21 cellular contexts compared by ENCODE assay signal in genomic region chr5:38113456-38113855, GRCh38.
DNase-seq lines count a peak whose midpoint lies in the region; ATAC-seq, FAIRE-seq and TF ChIP-seq lines count a peak whose summit lies in the region.
"Had no signal": no experiment of that assay in that cellular context is flagged by ENCODE, and none has a peak within 500 bp of the region (broad histone marks: within the 10 kb centered on the region; RNA-seq: fewer than 3 reads in every experiment).

No MANE protein-coding gene starts in this region.

- H3K9me3 ChIP-seq in right atrium auricular region, result no peaks in the 10 kb centered on the region
- no peaks in the 10 kb centered on the region for H3K9me3 ChIP-seq in keratinocyte (ENCODE audit: control insufficient read depth, low read depth, low read length)
- H3K9me3 ChIP-seq in psoas muscle, result no peaks in the 10 kb centered on the region
- H3K9me3 ChIP-seq: BLaER1, Caco-2 had no signal

- FAIRE-seq in keratinocyte (lab: Jason Lieb, UNC), result peak; percentile 17
- FAIRE-seq: G401.6, GM12892, GM19239, H1 had no signal

- no peaks in the 10 kb centered on the region for H3K9me1 ChIP-seq in keratinocyte (ENCODE audit: control insufficient read depth, extremely low read depth, insufficient read depth, low read length)

- dilution Hi-C loops in keratinocyte (cut with MboI; ENCODE audit: extremely low pct_ligation_motif_present, low sequenced_read_pairs), result no loop called here

- no peak overlapping the region for H2AFZ ChIP-seq in keratinocyte (ENCODE audit: control insufficient read depth, low read length)
- H2AFZ ChIP-seq: GM23248 had no signal

- DNase-seq in right atrium auricular region (ENCODE audit: low spot score) (no peak), cardiac septum (ENCODE audit: low spot score) (no peak), keratinocyte (ENCODE audit: low read depth, low spot score) (no peak), psoas muscle (no peak), NCI-H748 (lab: John Stamatoyannopoulos, UW; ENCODE audit: unreplicated experiment) (no peak), medulla oblongata (ENCODE audit: extremely low spot score) (no peak)
- DNase-seq: Caco-2; CD4-positive, CD25-positive, alpha-beta regulatory T cell; CD8-positive, alpha-beta T cell; DMS153; DND-41; GM23248; H7; HCEC 1CT had no signal

- ATAC-seq in psoas muscle, result peak in 1 of 4 donors; percentile 25
- ATAC-seq in GM18909 (IDR thresholded peaks at IDR 0.05; ENCODE audit: poor library complexity, unreplicated experiment), result no peak
- ATAC-seq: CD8-positive, alpha-beta T cell had no signal

- intact Hi-C loops in cardiac septum (cut with DNase I), result no loop called here
- intact Hi-C loops in psoas muscle (cut with DNase I), result no loop called here

- H3K4me3 ChIP-seq in right atrium auricular region (no peak overlapping the region), keratinocyte (ENCODE audit: control insufficient read depth in 2 of 3, extremely low read depth in 1 of 3, insufficient read depth in 2 of 3, low read depth in 1 of 3, low read length in 3 of 3) (no peak overlapping the region), psoas muscle (no peak overlapping the region)
- H3K4me3 ChIP-seq: BLaER1, GM23248 had no signal

- H3K27me3 ChIP-seq in right atrium auricular region (no peaks in the 10 kb centered on the region), keratinocyte (ENCODE audit: control insufficient read depth, extremely low read depth, insufficient read depth, low read length) (no peaks in the 10 kb centered on the region), psoas muscle (ENCODE audit: insufficient read depth in 3 of 3, low read length in 2 of 3) (no peaks in the 10 kb centered on the region)
- H3K27me3 ChIP-seq: BLaER1 had no signal

- peak overlapping the region; percentile 4 to 68 for H3K27ac ChIP-seq in right atrium auricular region
- no peak overlapping the region for H3K27ac ChIP-seq in keratinocyte (ENCODE audit: control insufficient read depth, insufficient read depth, low read length)
- peak overlapping the region; percentile 60 for H3K27ac ChIP-seq in psoas muscle
- H3K27ac ChIP-seq: BLaER1, C4-2B, GM23248 had no signal

- no peaks in the 10 kb centered on the region for H4K20me1 ChIP-seq in keratinocyte (ENCODE audit: control insufficient read depth, extremely low read depth, insufficient read depth, low read length)
- H4K20me1 ChIP-seq: BLaER1 had no signal

- no peaks in the 10 kb centered on the region for H3K79me2 ChIP-seq in keratinocyte (ENCODE audit: control insufficient read depth, insufficient read depth, low read length)

- H3K4me1 ChIP-seq in right atrium auricular region (peaks cover 0 to 21% of the 10 kb centered on the region in 2 donors), keratinocyte (ENCODE audit: control insufficient read depth, extremely low read depth, insufficient read depth, low read length) (no peaks in the 10 kb centered on the region), psoas muscle (peaks cover 26% of the 10 kb centered on the region)
- H3K4me1 ChIP-seq: BLaER1 had no signal

- H3K9ac ChIP-seq in keratinocyte (ENCODE audit: control insufficient read depth, extremely low read depth, insufficient read depth, low read length), result no peak overlapping the region
- H3K9ac ChIP-seq: BLaER1, GM23248 had no signal

- no peaks in the 10 kb centered on the region for H3K36me3 ChIP-seq in right atrium auricular region
- no peaks in the 10 kb centered on the region for H3K36me3 ChIP-seq in keratinocyte (ENCODE audit: control insufficient read depth in 2 of 2, extremely low read depth in 1 of 2, insufficient read depth in 2 of 2, low read length in 2 of 2)
- no peaks in the 10 kb centered on the region for H3K36me3 ChIP-seq in psoas muscle (ENCODE audit: insufficient read depth in 1 of 2, low read depth in 1 of 2)
- H3K36me3 ChIP-seq: BLaER1 had no signal

- 72 to 78% (median 72%) methylated on average over 5 of the region's 5 CpGs for WGBS in psoas muscle, 3 donors

- TF ChIP-seq CTCF in right atrium auricular region (IDR thresholded peaks at IDR 0.05), result no peak
- no peak for TF ChIP-seq CTCF in keratinocyte (optimal IDR thresholded peaks at IDR 0.05 in 1 of 3, IDR thresholded peaks at IDR 0.05 in 1 of 3, conservative IDR thresholded peaks at IDR 0.05 in 1 of 3; ENCODE audit: extremely low read depth in 1 of 3, insufficient read depth in 2 of 3, low read length in 3 of 3)
- no peak for TF ChIP-seq CTCF in psoas muscle (IDR thresholded peaks at IDR 0.05)

- no peak overlapping the region for H3K4me2 ChIP-seq in keratinocyte (ENCODE audit: control insufficient read depth, extremely low read depth, insufficient read depth, low read depth, low read length)
- H3K4me2 ChIP-seq: BLaER1 had no signal
